In the genomic region with DNA sequence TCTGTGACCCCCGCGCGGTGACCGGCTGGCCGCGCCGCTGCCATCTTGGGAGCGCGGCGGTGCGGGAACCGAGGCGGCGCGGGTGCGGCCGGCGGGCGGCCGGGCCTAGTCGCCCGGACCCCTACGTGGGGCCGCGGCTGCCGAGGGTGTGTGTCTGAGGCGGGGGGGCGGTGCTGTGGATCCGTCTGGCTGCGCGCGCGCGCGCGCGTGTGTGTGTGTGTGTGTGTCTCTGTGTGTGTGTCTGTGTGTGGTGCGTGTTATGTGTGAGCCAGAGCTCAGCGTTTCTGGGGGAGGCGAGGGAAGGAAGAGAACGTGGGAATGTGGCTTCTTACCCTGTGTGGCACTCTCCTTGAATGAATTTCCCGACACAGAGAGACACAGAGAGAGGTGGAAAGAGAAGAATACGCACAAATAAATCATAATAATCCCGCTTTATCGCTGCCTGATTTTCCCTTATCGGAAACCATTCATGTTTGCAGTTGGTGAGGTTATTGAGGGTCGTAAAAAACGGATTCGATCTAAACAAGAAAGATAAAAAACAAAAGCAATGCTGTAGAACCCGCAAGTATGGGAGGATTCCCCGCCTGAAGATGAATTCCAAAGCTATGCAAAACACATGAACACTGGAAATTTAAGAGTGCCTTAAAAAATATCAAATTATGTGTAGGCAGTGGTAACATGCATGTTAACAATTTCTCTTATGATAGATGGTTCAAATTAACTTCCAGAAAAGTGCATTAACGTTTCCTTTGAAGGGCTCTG, we compare ENCODE assay signal across 1 cellular context.
TF ChIP-seq lines count a peak whose summit lies in the region.

No MANE protein-coding gene starts in this region.

TF ChIP-seq in HepG2, 621 proteins besides CTCF, POLR2A, EP300 and RAD21:
- TF ChIP-seq SNAI1 (CRISPR knock-in tag; IDR thresholded peaks at IDR 0.05; ENCODE audit: borderline replicate concordance) (no peak), ZNF10 (CRISPR knock-in tag; IDR thresholded peaks at IDR 0.05; ENCODE audit: borderline replicate concordance, low read depth) (no peak)
